8 cellular contexts compared by ENCODE assay signal in genomic region chr2:8090748-8091700, GRCh38.
DNase-seq lines count a peak whose midpoint lies in the region; ATAC-seq and TF ChIP-seq lines count a peak whose summit lies in the region.

No MANE protein-coding gene starts in this region.

- TF ChIP-seq CTCF in thoracic aorta (IDR thresholded peaks at IDR 0.05), result no peak

- ATAC-seq in thoracic aorta (ENCODE audit: insufficient number of reproducible peaks, low FRiP score, low read depth), result peak; percentile 59
- no peak for ATAC-seq in GM18520 (IDR thresholded peaks at IDR 0.05; ENCODE audit: unreplicated experiment)

- H3K4me1 ChIP-seq in adipocyte (ENCODE audit: control insufficient read depth, insufficient read depth, low read length) (peaks cover 49% of the 10 kb centered on the region), thoracic aorta (ENCODE audit: control insufficient read depth in 1 of 2, low read depth in 2 of 2) (no peaks in the 10 kb centered on the region)

- in situ Hi-C loops in Caki2 (cut with HindIII; ENCODE audit: low pct_unique_long_range_greater_than_20kb, low sequenced_read_pairs), result no loop called here

- no peak overlapping the region for H3K4me3 ChIP-seq in adipocyte (ENCODE audit: low read length)
- no peak overlapping the region for H3K4me3 ChIP-seq in thoracic aorta

- H3K9me3 ChIP-seq in adipocyte (ENCODE audit: control insufficient read depth, low read length), result no peaks in the 10 kb centered on the region
- H3K9me3 ChIP-seq in thoracic aorta, result no peaks in the 10 kb centered on the region

- H3K9ac ChIP-seq in adipocyte (ENCODE audit: low read length), result peak overlapping the region; percentile 12

- H3K27me3 ChIP-seq in adipocyte (replicated peaks; ENCODE audit: control insufficient read depth, insufficient read depth, low read length), result no peaks in the 10 kb centered on the region
- no peaks in the 10 kb centered on the region for H3K27me3 ChIP-seq in thoracic aorta (replicated peaks; ENCODE audit: insufficient read depth)

- DNase-seq in Caki2 (ENCODE audit: low read depth), result peak; percentile 54
- DNase-seq in GOT3 (lab: John Stamatoyannopoulos, UW), result peak; percentile 22
- peak; percentile 92 for DNase-seq in NOMO-1 treated with DMSO at 0.1 percent for 48 hours (lab: John Stamatoyannopoulos, UW; ENCODE audit: unreplicated experiment)
- DNase-seq in adipocyte (ENCODE audit: low read depth), result peak; percentile 82
- peak; percentile 95 for DNase-seq in kidney tubule cell (ENCODE audit: low spot score)
- peak; percentile 50 for DNase-seq in thoracic aorta (ENCODE audit: low spot score)
- no peak for DNase-seq in SK-N-DZ (ENCODE audit: low spot score)

- no peaks in the 10 kb centered on the region for H3K36me3 ChIP-seq in adipocyte (ENCODE audit: control insufficient read depth, insufficient read depth, low read length, severe bottlenecking)
- no peaks in the 10 kb centered on the region for H3K36me3 ChIP-seq in thoracic aorta

- H3K27ac ChIP-seq in thoracic aorta, result no peak overlapping the region
